13 cellular contexts compared by ENCODE assay signal in genomic region chr4:169254546-169254983, GRCh38. TPM values are rescaled to one million over a fixed set of nuclear protein-coding genes. Genes with fewer than 3 reads are reported as not detected.
A peak's percentile ranks its signal among the peaks of the same experiment; 100 is the strongest.
DNase-seq lines count a peak whose midpoint lies in the region; ATAC-seq, FAIRE-seq and TF ChIP-seq lines count a peak whose summit lies in the region.
"Had no signal": no experiment of that assay in that cellular context is flagged by ENCODE, and none has a peak within 500 bp of the region (broad histone marks: within the 10 kb centered on the region; RNA-seq: fewer than 3 reads in every experiment).

No MANE protein-coding gene starts in this region.

- no peak for TF ChIP-seq POLR2A in H54 (IDR thresholded peaks at IDR 0.05; ENCODE audit: low read depth, low read length)
- no peak for TF ChIP-seq POLR2A in Peyer's patch (IDR thresholded peaks at IDR 0.05)

- no peaks in the 10 kb centered on the region for H3K9me3 ChIP-seq in adipocyte (ENCODE audit: control insufficient read depth, low read length)
- H3K9me3 ChIP-seq in Peyer's patch: no peaks in the 10 kb centered on the region

- H3K27me3 ChIP-seq in adipocyte (replicated peaks; ENCODE audit: control insufficient read depth, insufficient read depth, low read length): no peaks in the 10 kb centered on the region
- no peaks in the 10 kb centered on the region for H3K27me3 ChIP-seq in Peyer's patch

- H3K4me3 ChIP-seq in adipocyte (ENCODE audit: low read length): peak overlapping the region; percentile 64
- H3K4me3 ChIP-seq in Peyer's patch: no peak overlapping the region

- TF ChIP-seq CTCF in GM10266 (IDR thresholded peaks at IDR 0.05; ENCODE audit: control insufficient read depth, insufficient read depth, low read depth, missing control alignments): no peak
- no peak for TF ChIP-seq CTCF in Peyer's patch (IDR thresholded peaks at IDR 0.05)

- H3K4me1 ChIP-seq in adipocyte (ENCODE audit: control insufficient read depth, insufficient read depth, low read length) (peaks cover 84% of the 10 kb centered on the region), Peyer's patch (peaks cover 0 to 67% (median 0%) of the 10 kb centered on the region in 4 donors)
- H3K4me1 ChIP-seq: parathyroid adenoma had no signal

- peak overlapping the region; percentile 54 for H3K9ac ChIP-seq in adipocyte (ENCODE audit: low read length)
- H3K9ac ChIP-seq: parathyroid adenoma had no signal

- ATAC-seq in left cardiac atrium (peak; percentile 63 to 71), GM18517 (IDR thresholded peaks at IDR 0.05; ENCODE audit: unreplicated experiment) (no peak)

- FAIRE-seq in H54 (lab: Jason Lieb, UNC): peak; percentile 95

- intact Hi-C loops in left cardiac atrium (cut with DNase I): no loop called here

- H3K27ac ChIP-seq in Peyer's patch: peak overlapping the region in 1 of 4 donors; percentile 7
- H3K27ac ChIP-seq: parathyroid adenoma had no signal

- no peak for DNase-seq in H54 (ENCODE audit: insufficient read length, low spot score)
- DNase-seq in adipocyte (ENCODE audit: low read depth): peak; percentile 84
- no peak for DNase-seq in left cardiac atrium
- DNase-seq in stromal cell of bone marrow (ENCODE audit: low read depth): peak; percentile 64
- no peak for DNase-seq in activated CD4-positive, CD25-positive, alpha-beta regulatory T cell (lab: John Stamatoyannopoulos, UW)
- no peak for DNase-seq in GM10266 (ENCODE audit: extremely low spot score)
- no peak for DNase-seq in Peyer's patch
- DNase-seq: activated B cell treated with CpG ODN at 0.5 μM for 24 hours; activated naive CD4-positive, alpha-beta T cell treated with anti-CD3 and anti-CD28 coated beads, Interleukin-2, amount 10 ng/mL, durations not matched to agents 7 days and 5 days; H7; NCI-H526 had no signal

- H3K36me3 ChIP-seq in adipocyte (ENCODE audit: control insufficient read depth, insufficient read depth, low read length, severe bottlenecking) (no peaks in the 10 kb centered on the region), Peyer's patch (no peaks in the 10 kb centered on the region)

RNA-seq across cellular contexts. Expression of gene SH3RF1, which starts 16.2 kb away (rescaled TPM):
- total RNA-seq in left cardiac atrium: 10 to 100 TPM in 1 of 2 donors, 1 to 10 TPM in 1; 8.7 to 12.8 TPM
- 10 to 100 TPM; 23.1 to 55.0 (median 48.1) TPM for total RNA-seq in Peyer's patch

Comparison
In these comparisons a context has a peak if more than half of its experiments do, and no peak if none do; other contexts are left out.
1. DNase-seq: peak in adipocyte (single experiment) and stromal cell of bone marrow (single experiment); none in H54 (single experiment), left cardiac atrium (single experiment), activated CD4-positive, CD25-positive, alpha-beta regulatory T cell (0 of 4), GM10266 (single experiment) and Peyer's patch (0 of 3).